Comparison of ENCODE assay signal across 15 cellular contexts in genomic region chr10:128884061-128884425, GRCh38.
DNase-seq lines count a peak whose midpoint lies in the region; ATAC-seq and TF ChIP-seq lines count a peak whose summit lies in the region.
"Had no signal": no experiment of that assay in that cellular context is flagged by ENCODE, and none has a peak within 500 bp of the region (broad histone marks: within the 10 kb centered on the region; RNA-seq: fewer than 3 reads in every experiment).

No MANE protein-coding gene starts in this region.

- no peak for TF ChIP-seq CTCF in esophagus muscularis mucosa (IDR thresholded peaks at IDR 0.05)

- H3K23ac ChIP-seq in neuronal stem cell (ENCODE audit: low read depth, low read length, poor library complexity) = no peak overlapping the region

- H2BK12ac ChIP-seq in neuronal stem cell (ENCODE audit: low read length) = no peak overlapping the region

- no peak overlapping the region for H3K4me2 ChIP-seq in neuronal stem cell (ENCODE audit: insufficient read depth, low read length, poor library complexity, severe bottlenecking)

- H2BK5ac ChIP-seq in neuronal stem cell (ENCODE audit: low read length) = no peak overlapping the region

- no peak overlapping the region for H2AFZ ChIP-seq in neuronal stem cell (ENCODE audit: low read length)

- ATAC-seq in sciatic nerve (peak; percentile 17), HG02678 (IDR thresholded peaks at IDR 0.05; ENCODE audit: unreplicated experiment) (no peak)

- H3K4ac ChIP-seq in neuronal stem cell (ENCODE audit: low read length) = no peak overlapping the region

- no peak overlapping the region for H3K14ac ChIP-seq in neuronal stem cell (ENCODE audit: low read length)

- H3K36me3 ChIP-seq in esophagus muscularis mucosa = no peaks in the 10 kb centered on the region
- no peaks in the 10 kb centered on the region for H3K36me3 ChIP-seq in neuronal stem cell (replicated peaks in 1 of 2; ENCODE audit: control insufficient read depth in 2 of 2, insufficient read depth in 2 of 2, low read length in 2 of 2)

- WGBS in esophagus muscularis mucosa = 88% methylated on average over 6 of the region's 6 CpGs
- WGBS in neuronal stem cell (ENCODE audit: extremely low coverage in 2 of 2, insufficient read length in 2 of 2, insufficient replicate concordance in 1 of 2), 2 donors = no CpG with 5 or more reads among the region's 6 CpGs

- H3K4me3 ChIP-seq in esophagus muscularis mucosa = no peak overlapping the region
- H3K4me3 ChIP-seq in neuronal stem cell (ENCODE audit: low read length in 2 of 2) = no peak overlapping the region

- no peaks in the 10 kb centered on the region for H3K79me1 ChIP-seq in neuronal stem cell (ENCODE audit: low read depth, low read length)

- TF ChIP-seq POLR2A in esophagus muscularis mucosa (IDR thresholded peaks at IDR 0.05; ENCODE audit: low read depth) = no peak

- peak; percentile 68 for DNase-seq in esophagus muscularis mucosa (ENCODE audit: extremely low spot score)
- no peak for DNase-seq in neuronal stem cell (ENCODE audit: low spot score)
- DNase-seq in sciatic nerve (ENCODE audit: low spot score) = no peak
- DNase-seq in NCI-H2196 (lab: John Stamatoyannopoulos, UW; ENCODE audit: unreplicated experiment) = no peak
- DNase-seq in SKM-1 (lab: John Stamatoyannopoulos, UW; ENCODE audit: unreplicated experiment) = no peak
- DNase-seq: C1 segment of cervical spinal cord; Calu3; CD4-positive, alpha-beta memory T cell; COR-L47; DMS53; DMS79 treated with DMSO at 0.1 percent for 48 hours; GF-D8; H7; HCEC 1CT had no signal

- no peak for TF ChIP-seq EP300 in esophagus muscularis mucosa (IDR thresholded peaks at IDR 0.05)

- no peak overlapping the region for H2AK5ac ChIP-seq in neuronal stem cell (ENCODE audit: low read depth, low read length)

- H2BK15ac ChIP-seq in neuronal stem cell (ENCODE audit: low read length) = no peak overlapping the region

- H3K27me3 ChIP-seq in esophagus muscularis mucosa = no peaks in the 10 kb centered on the region
- no peaks in the 10 kb centered on the region for H3K27me3 ChIP-seq in neuronal stem cell (ENCODE audit: control insufficient read depth in 3 of 3, insufficient read depth in 3 of 3, low read depth in 1 of 3, low read length in 3 of 3)

- no peak overlapping the region for H4K91ac ChIP-seq in neuronal stem cell (ENCODE audit: low read depth, low read length, poor library complexity)

- H2BK120ac ChIP-seq in neuronal stem cell (ENCODE audit: low read depth, low read length) = no peak overlapping the region

- H3K27ac ChIP-seq in esophagus muscularis mucosa (replicated peaks in 1 of 4) = no peak overlapping the region
- H3K27ac ChIP-seq in neuronal stem cell (replicated peaks; ENCODE audit: low read length) = no peak overlapping the region

- H3K4me1 ChIP-seq in esophagus muscularis mucosa (no peaks in the 10 kb centered on the region), neuronal stem cell (ENCODE audit: control insufficient read depth in 2 of 2, insufficient read depth in 1 of 2, low read depth in 1 of 2, low read length in 2 of 2) (no peaks in the 10 kb centered on the region)

- no peak overlapping the region for H4K8ac ChIP-seq in neuronal stem cell (ENCODE audit: low read depth, low read length)

- peak overlapping the region; percentile 62 for H3K18ac ChIP-seq in neuronal stem cell (ENCODE audit: low read length)

- H3K9ac ChIP-seq in neuronal stem cell (ENCODE audit: low read depth, low read length, poor library complexity) = peak overlapping the region; percentile 3

- intact Hi-C loops in esophagus muscularis mucosa (cut with DNase I) (no loop called here), sciatic nerve (cut with DNase I) (no loop called here)

- H3K9me3 ChIP-seq in esophagus muscularis mucosa = peaks cover 0 to 5% (median 1%) of the 10 kb centered on the region in 4 donors
- H3K9me3 ChIP-seq in neuronal stem cell (replicated peaks in 1 of 2; ENCODE audit: control insufficient read depth in 2 of 2, insufficient read depth in 1 of 2, low read depth in 1 of 2, low read length in 2 of 2) = peaks cover 0 to 15% of the 10 kb centered on the region in 2 donors
